8 cellular contexts compared by ENCODE assay signal in genomic region chr17:4950757-4951204, GRCh38. TPM values are rescaled to one million over a fixed set of nuclear protein-coding genes. Genes with fewer than 3 reads are reported as not detected.
A peak's percentile ranks its signal among the peaks of the same experiment; 100 is the strongest.
DNase-seq lines count a peak whose midpoint lies in the region; FAIRE-seq and TF ChIP-seq lines count a peak whose summit lies in the region.

Gene ENO3, plus strand, starts transcription at chr17:4951119. Its CDS starts 711 bp downstream, at chr17:4951830.

- no peak for TF ChIP-seq CTCF in fibroblast of the aortic adventitia (IDR thresholded peaks at IDR 0.05; ENCODE audit: insufficient read depth, low read length)
- no peak for TF ChIP-seq CTCF in prostate gland (IDR thresholded peaks at IDR 0.05)
- TF ChIP-seq CTCF in GM10266 (IDR thresholded peaks at IDR 0.05; ENCODE audit: control insufficient read depth, insufficient read depth, low read depth, missing control alignments), result no peak

- H3K36me3 ChIP-seq in SK-N-MC (ENCODE audit: insufficient read depth, low read length) (peaks cover 14% of the 10 kb centered on the region), prostate gland (no peaks in the 10 kb centered on the region)

- no peak within 1 kb of the TSS for H3K9ac ChIP-seq in SK-N-MC (ENCODE audit: insufficient read length)

- H3K9me3 ChIP-seq in SK-N-MC (ENCODE audit: low read depth, low read length), result no peaks in the 10 kb centered on the region
- H3K9me3 ChIP-seq in prostate gland, result no peaks in the 10 kb centered on the region

- H3K27ac ChIP-seq in SK-N-MC (peak within 1 kb of the TSS; percentile 64), prostate gland (peak within 1 kb of the TSS; percentile 88 to 96)

- peaks cover 10% of the 10 kb centered on the region for H3K4me1 ChIP-seq in prostate gland (replicated peaks)

- intact Hi-C loops in T-helper 2 cell treated with Interferon-gamma antibody and Interleukin-4, amounts not matched to agents 100 ng/mL and 5 ng/mL, for 36 hours (cut with micrococcal nuclease), result no loop called here
- intact Hi-C loops in prostate gland (cut with DNase I), result no loop called here

- DNase-seq in T-helper 2 cell (no peak), SK-N-MC (ENCODE audit: low read depth, low spot score) (no peak), fibroblast of the aortic adventitia (ENCODE audit: low read depth) (no peak), prostate gland (ENCODE audit: low spot score) (no peak), C1 segment of cervical spinal cord (lab: John Stamatoyannopoulos, UW) (no peak), GM10266 (ENCODE audit: extremely low spot score) (no peak), urothelium cell line (ENCODE audit: low spot score) (no peak)

- H3K4me3 ChIP-seq in SK-N-MC (no peak within 1 kb of the TSS), fibroblast of the aortic adventitia (ENCODE audit: low read depth, low read length) (peak within 1 kb of the TSS; percentile 45), prostate gland (peak within 1 kb of the TSS; percentile 94 to 100)

- no peaks in the 10 kb centered on the region for H3K27me3 ChIP-seq in prostate gland (replicated peaks; ENCODE audit: insufficient read depth)

- FAIRE-seq in urothelium cell line (lab: Jason Lieb, UNC), result no peak

- TF ChIP-seq POLR2A in prostate gland (IDR thresholded peaks at IDR 0.05), result no peak

- WGBS in prostate gland, result 42% methylated on average over 7 of the region's 7 CpGs

RNA-seq across cellular contexts. Expression of gene ENO3, which starts in this region (rescaled TPM):
- 52.9 and 53.3 TPM in 2 replicates for total RNA-seq in T-helper 2 cell treated with Interferon-gamma antibody and Interleukin-4, amounts not matched to agents 100 ng/mL and 5 ng/mL, for 36 hours
- 2.8 and 4.7 TPM in 2 replicates for total RNA-seq in fibroblast of the aortic adventitia (ENCODE audit: low replicate concordance)
- total RNA-seq in prostate gland, result 10 to 100 TPM in 1 of 2 donors, 1 to 10 TPM in 1; 9.7 to 10.2 TPM
